ENCODE assay signal across 10 cellular contexts in genomic region chr12:47901285-47902093, GRCh38. TPM values are rescaled to one million over a fixed set of nuclear protein-coding genes. Genes with fewer than 3 reads are reported as not detected.
DNase-seq lines count a peak whose midpoint lies in the region; ATAC-seq and TF ChIP-seq lines count a peak whose summit lies in the region.
"Had no signal": no experiment of that assay in that cellular context is flagged by ENCODE, and none has a peak within 500 bp of the region (broad histone marks: within the 10 kb centered on the region; RNA-seq: fewer than 3 reads in every experiment).

No MANE protein-coding gene starts in this region.

- no peaks in the 10 kb centered on the region for H3K36me3 ChIP-seq in BLaER1
- H3K36me3 ChIP-seq in mucosa of descending colon (ENCODE audit: low read depth), result no peaks in the 10 kb centered on the region
- no peaks in the 10 kb centered on the region for H3K36me3 ChIP-seq in right lobe of liver

- POLR2A ChIA-PET in activated CD4-positive, alpha-beta memory T cell treated with anti-CD3 and anti-CD28 coated beads, Interleukin-2, amount 10 ng/mL, durations not matched to agents 7 days and 5 days (lab: Charles Lee), result interaction anchor here (1.2 to 10.2 kb wide), 3 partner anchors 15 to 88 kb away, joined by 4 to 205 read pairs (median 39); no protein-coding TSS in a partner anchor

- ATAC-seq in mucosa of descending colon, result peak; percentile 4
- no peak for ATAC-seq in GM21423 (IDR thresholded peaks at IDR 0.05; ENCODE audit: unreplicated experiment)
- no peak for ATAC-seq in right lobe of liver
- ATAC-seq: effector memory CD8-positive, alpha-beta T cell had no signal

- DNase-seq in HT-29 (ENCODE audit: low spot score) (peak; percentile 17), mucosa of descending colon (peak in 2 of 3 donors; percentile 57 to 59), RKO (ENCODE audit: low spot score) (no peak), right lobe of liver (no peak)
- DNase-seq in activated CD4-positive, alpha-beta memory T cell treated with anti-CD3 and anti-CD28 coated beads, Interleukin-2, amount 10 ng/mL, durations not matched to agents 7 days and 5 days, result no peak
- DNase-seq in activated effector memory CD4-positive, alpha-beta T cell treated with anti-CD3 and anti-CD28 coated beads, Interleukin-2, amount 50 U/mL, for 16 hours, result no peak
- DNase-seq: effector memory CD8-positive, alpha-beta T cell; SK-N-SH had no signal

- H3K9ac ChIP-seq in BLaER1, result no peak overlapping the region; the same call in 1 of the 2 replicates
- H3K9ac ChIP-seq: SK-N-SH had no signal

- intact Hi-C loops in mucosa of descending colon (cut with DNase I, micrococcal nuclease) (loop anchor here in 1 of 2 donors (10.0 kb wide), 1 partner anchor 53 kb away; no protein-coding TSS in a partner anchor), right lobe of liver (cut with DNase I) (no loop called here)

- no peaks in the 10 kb centered on the region for H3K9me3 ChIP-seq in BLaER1
- no peaks in the 10 kb centered on the region for H3K9me3 ChIP-seq in mucosa of descending colon
- H3K9me3 ChIP-seq in right lobe of liver, result no peaks in the 10 kb centered on the region
- H3K9me3 ChIP-seq: SK-N-SH had no signal

- peaks cover 13% of the 10 kb centered on the region for H3K27me3 Mint-ChIP-seq in activated CD4-positive, alpha-beta memory T cell treated with anti-CD3 and anti-CD28 coated beads, Interleukin-2, amount 10 ng/mL, durations not matched to agents 7 days and 5 days

- H3K4me1 ChIP-seq in BLaER1, result peaks cover 74% of the 10 kb centered on the region
- H3K4me1 ChIP-seq in mucosa of descending colon (ENCODE audit: low read depth), result peaks cover 53% of the 10 kb centered on the region
- peaks cover 0 to 9% (median 0%) of the 10 kb centered on the region in 4 donors for H3K4me1 ChIP-seq in right lobe of liver

- peaks cover 78% of the 10 kb centered on the region for H3K4me1 Mint-ChIP-seq in activated CD4-positive, alpha-beta memory T cell treated with anti-CD3 and anti-CD28 coated beads, Interleukin-2, amount 10 ng/mL, durations not matched to agents 7 days and 5 days

- peak overlapping the region; percentile 47 for H3K27ac Mint-ChIP-seq in activated CD4-positive, alpha-beta memory T cell treated with anti-CD3 and anti-CD28 coated beads, Interleukin-2, amount 10 ng/mL, durations not matched to agents 7 days and 5 days

- H3K27ac ChIP-seq in BLaER1 (no peak overlapping the region), right lobe of liver (no peak overlapping the region)

- H4K20me1 ChIP-seq in BLaER1, result no peaks in the 10 kb centered on the region

- H3K4me3 ChIP-seq in BLaER1, result no peak overlapping the region
- no peak overlapping the region for H3K4me3 ChIP-seq in mucosa of descending colon
- H3K4me3 ChIP-seq in right lobe of liver, result no peak overlapping the region

- peaks cover 61% of the 10 kb centered on the region for H3K36me3 Mint-ChIP-seq in activated CD4-positive, alpha-beta memory T cell treated with anti-CD3 and anti-CD28 coated beads, Interleukin-2, amount 10 ng/mL, durations not matched to agents 7 days and 5 days (ENCODE audit: low read depth)

- no peaks in the 10 kb centered on the region for H3K9me3 Mint-ChIP-seq in activated CD4-positive, alpha-beta memory T cell treated with anti-CD3 and anti-CD28 coated beads, Interleukin-2, amount 10 ng/mL, durations not matched to agents 7 days and 5 days
- H3K9me3 Mint-ChIP-seq: effector memory CD8-positive, alpha-beta T cell had no signal

- TF ChIP-seq POLR2A in right lobe of liver (IDR thresholded peaks at IDR 0.05), result no peak

- H3K4me2 ChIP-seq in BLaER1, result peak overlapping the region; percentile 81
- H3K4me2 ChIP-seq: SK-N-SH had no signal

- CTCF ChIA-PET in activated CD4-positive, alpha-beta memory T cell treated with anti-CD3 and anti-CD28 coated beads, Interleukin-2, amount 10 ng/mL, durations not matched to agents 7 days and 5 days (lab: Charles Lee), result interaction anchor here (1.1 to 3.1 kb wide), 4 partner anchors 15 to 67 kb away, joined by 3 to 8 read pairs (median 5); partner anchors contain the start of gene TMEM106C

- TF ChIP-seq CTCF in mucosa of descending colon (IDR thresholded peaks at IDR 0.05) (peak; percentile 4), right lobe of liver (IDR thresholded peaks at IDR 0.05) (no peak)

- WGBS in right lobe of liver (ENCODE audit: insufficient coverage, low coverage, low lambda C conversion rate, missing lambda C conversion rate), result 75% methylated on average over 9 of the region's 11 CpGs

- peak overlapping the region; percentile 96 for H3K4me3 Mint-ChIP-seq in activated CD4-positive, alpha-beta memory T cell treated with anti-CD3 and anti-CD28 coated beads, Interleukin-2, amount 10 ng/mL, durations not matched to agents 7 days and 5 days

- H3K27me3 ChIP-seq in BLaER1, result peaks cover 45% of the 10 kb centered on the region
- H3K27me3 ChIP-seq in right lobe of liver, result no peaks in the 10 kb centered on the region

RNA-seq across cellular contexts. Expression of gene VDR, which starts 3.3 kb away (rescaled TPM):
- total RNA-seq in HT-29 (2014; rRNA removed; shearing (Covaris generic)), result 15.3 and 15.4 TPM in 2 replicates
- 10 to 100 TPM; 62.9 to 65.5 TPM for total RNA-seq in activated CD4-positive, alpha-beta memory T cell treated with anti-CD3 and anti-CD28 coated beads, Interleukin-2, amount 10 ng/mL, durations not matched to agents 7 days and 5 days
- total RNA-seq in mucosa of descending colon (100 to 1,000 TPM in 2 of 3 donors, 10 to 100 TPM in 1; 69.5 to 175 (median 162) TPM), right lobe of liver (1 to 10 TPM in 1 of 6 experiments, under 1 TPM in 5; 0.18 to 1.2 (median 0.39) TPM)

Comparison
In these comparisons a context has a peak if more than half of its experiments do, and no peak if none do; other contexts are left out.
1. DNase-seq: peak in HT-29 (single experiment) and mucosa of descending colon (2 of 3); none in activated CD4-positive, alpha-beta memory T cell treated with anti-CD3 and anti-CD28 coated beads, Interleukin-2, amount 10 ng/mL, durations not matched to agents 7 days and 5 days (single experiment), RKO (single experiment), activated effector memory CD4-positive, alpha-beta T cell treated with anti-CD3 and anti-CD28 coated beads, Interleukin-2, amount 50 U/mL, for 16 hours (single experiment) and right lobe of liver (0 of 3).